ENCODE assay signal across 1 cellular context in the genomic region with DNA sequence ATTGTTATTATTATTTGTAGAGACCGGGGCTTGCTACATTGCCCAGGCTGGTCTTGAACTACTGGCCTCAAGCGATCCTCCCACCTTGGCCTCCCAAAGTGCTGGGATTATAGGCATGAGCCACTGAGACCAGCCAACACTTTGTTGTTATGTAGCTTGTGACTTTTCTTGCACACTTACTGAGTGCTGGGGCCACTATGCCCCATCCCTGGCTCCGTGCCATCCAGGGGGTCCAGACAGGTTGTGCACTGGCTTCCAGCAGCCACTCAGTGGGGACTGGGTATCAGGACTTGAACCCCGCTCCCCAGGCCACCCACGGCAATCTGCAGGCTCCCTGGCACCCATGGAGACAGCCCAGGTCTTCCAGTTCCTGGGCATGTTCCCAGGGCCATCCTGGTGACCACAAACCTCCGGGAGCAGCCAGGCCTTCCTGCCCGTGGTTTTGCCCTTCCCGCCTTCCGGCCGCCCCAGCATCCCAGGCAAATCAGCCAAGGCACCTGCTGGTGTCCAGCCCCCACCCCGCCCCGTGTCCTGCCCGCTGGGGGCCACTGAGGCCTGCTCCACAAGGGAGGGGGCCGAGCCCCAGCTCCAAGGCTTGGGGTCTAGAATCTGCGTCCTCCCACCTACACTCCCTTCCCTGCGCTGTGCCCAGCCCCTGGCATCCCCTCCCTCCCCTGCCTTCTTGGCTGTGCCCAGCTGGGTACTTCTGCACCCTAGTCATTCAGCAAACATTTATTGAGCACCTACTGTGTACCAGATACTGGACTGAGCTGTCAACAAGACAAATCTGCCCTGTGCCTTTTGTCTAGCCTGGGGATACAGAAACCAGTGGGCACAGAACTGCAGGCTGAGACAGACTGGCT.
TF ChIP-seq lines count a peak whose summit lies in the region.

No MANE protein-coding gene starts in this region.

TF ChIP-seq in HepG2, 621 proteins besides CTCF, POLR2A, EP300 and RAD21 (continued from another document and continues in another):
- TF ChIP-seq, protein P1, sequence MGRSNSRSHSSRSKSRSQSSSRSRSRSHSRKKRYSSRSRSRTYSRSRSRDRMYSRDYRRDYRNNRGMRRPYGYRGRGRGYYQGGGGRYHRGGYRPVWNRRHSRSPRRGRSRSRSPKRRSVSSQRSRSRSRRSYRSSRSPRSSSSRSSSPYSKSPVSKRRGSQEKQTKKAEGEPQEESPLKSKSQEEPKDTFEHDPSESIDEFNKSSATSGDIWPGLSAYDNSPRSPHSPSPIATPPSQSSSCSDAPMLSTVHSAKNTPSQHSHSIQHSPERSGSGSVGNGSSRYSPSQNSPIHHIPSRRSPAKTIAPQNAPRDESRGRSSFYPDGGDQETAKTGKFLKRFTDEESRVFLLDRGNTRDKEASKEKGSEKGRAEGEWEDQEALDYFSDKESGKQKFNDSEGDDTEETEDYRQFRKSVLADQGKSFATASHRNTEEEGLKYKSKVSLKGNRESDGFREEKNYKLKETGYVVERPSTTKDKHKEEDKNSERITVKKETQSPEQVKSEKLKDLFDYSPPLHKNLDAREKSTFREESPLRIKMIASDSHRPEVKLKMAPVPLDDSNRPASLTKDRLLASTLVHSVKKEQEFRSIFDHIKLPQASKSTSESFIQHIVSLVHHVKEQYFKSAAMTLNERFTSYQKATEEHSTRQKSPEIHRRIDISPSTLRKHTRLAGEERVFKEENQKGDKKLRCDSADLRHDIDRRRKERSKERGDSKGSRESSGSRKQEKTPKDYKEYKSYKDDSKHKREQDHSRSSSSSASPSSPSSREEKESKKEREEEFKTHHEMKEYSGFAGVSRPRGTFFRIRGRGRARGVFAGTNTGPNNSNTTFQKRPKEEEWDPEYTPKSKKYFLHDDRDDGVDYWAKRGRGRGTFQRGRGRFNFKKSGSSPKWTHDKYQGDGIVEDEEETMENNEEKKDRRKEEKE (IDR thresholded peaks at IDR 0.05) = no peak
- TF ChIP-seq TSC22D2 (CRISPR knock-in tag; IDR thresholded peaks at IDR 0.05; ENCODE audit: borderline replicate concordance) (no peak), SNAI1 (CRISPR knock-in tag; IDR thresholded peaks at IDR 0.05; ENCODE audit: borderline replicate concordance) (0 out of 2 replicates have a peak, but pooled peaks have one; percentile 50), ZBTB43 (CRISPR knock-in tag; conservative IDR thresholded peaks at IDR 0.05) (peak; percentile 63; the same call in 1 of the 2 replicates), MEF2D (CRISPR knock-in tag; IDR thresholded peaks at IDR 0.05) (0 out of 2 replicates have a peak, but pooled peaks have one; percentile 34), ZNF543 (CRISPR knock-in tag; IDR thresholded peaks at IDR 0.05) (no peak), ZNF720 (CRISPR knock-in tag; IDR thresholded peaks at IDR 0.05) (no peak), POLR2AphosphoS5 (IDR thresholded peaks at IDR 0.05; ENCODE audit: low read depth, low read length) (0 out of 2 replicates have a peak, but pooled peaks have one; percentile 55), HINFP (CRISPR knock-in tag; IDR thresholded peaks at IDR 0.05; ENCODE audit: low read depth) (no peak), HHEX (CRISPR knock-in tag; IDR thresholded peaks at IDR 0.05) (no peak), SMYD3 (CRISPR knock-in tag; IDR thresholded peaks at IDR 0.05) (no peak), RBM39 (IDR thresholded peaks at IDR 0.05; ENCODE audit: low read depth, low read length, poor library complexity, severe bottlenecking) (no peak), KDM6A (CRISPR knock-in tag; IDR thresholded peaks at IDR 0.05; ENCODE audit: low read depth) (0 out of 2 replicates have a peak, but pooled peaks have one; percentile 8), ZNF577 (CRISPR knock-in tag; IDR thresholded peaks at IDR 0.05; ENCODE audit: borderline replicate concordance, low read depth) (no peak), ZFP36L2 (CRISPR knock-in tag; IDR thresholded peaks at IDR 0.05) (no peak; the same call in 1 of the 2 replicates), MIXL1 (CRISPR knock-in tag; IDR thresholded peaks at IDR 0.05) (no peak), TMF1 (CRISPR knock-in tag; IDR thresholded peaks at IDR 0.05; ENCODE audit: low read depth) (no peak), ZNF572 (CRISPR knock-in tag; IDR thresholded peaks at IDR 0.05) (no peak), SSRP1 (CRISPR knock-in tag; IDR thresholded peaks at IDR 0.05) (no peak), THYN1 (CRISPR knock-in tag; IDR thresholded peaks at IDR 0.05; ENCODE audit: borderline replicate concordance, low read depth) (no peak), ZNF597 (CRISPR knock-in tag; IDR thresholded peaks at IDR 0.05) (no peak), ZNF317 (CRISPR knock-in tag; IDR thresholded peaks at IDR 0.05) (no peak), POGK (CRISPR knock-in tag; conservative IDR thresholded peaks at IDR 0.05) (0 out of 2 replicates have a peak, but pooled peaks have one; percentile 6), ZNF772 (CRISPR knock-in tag; IDR thresholded peaks at IDR 0.05) (no peak), ZBTB21 (CRISPR knock-in tag; IDR thresholded peaks at IDR 0.05) (no peak), ARNT (IDR thresholded peaks at IDR 0.05) (no peak), ZNF331 (CRISPR knock-in tag; IDR thresholded peaks at IDR 0.05) (no peak; the same call in 1 of the 2 replicates), ZNF468 (CRISPR knock-in tag; IDR thresholded peaks at IDR 0.05) (no peak), ARNT2 (CRISPR knock-in tag; IDR thresholded peaks at IDR 0.05; ENCODE audit: low read depth) (no peak; the same call in 1 of the 2 replicates), MED8 (CRISPR knock-in tag; IDR thresholded peaks at IDR 0.05; ENCODE audit: insufficient replicate concordance) (no peak), ATRX (CRISPR knock-in tag; IDR thresholded peaks at IDR 0.05; ENCODE audit: borderline replicate concordance) (no peak), TAF1 (CRISPR knock-in tag; IDR thresholded peaks at IDR 0.05) (peak; percentile 58; the same call in 1 of the 2 replicates), IRF1 (CRISPR knock-in tag; IDR thresholded peaks at IDR 0.05; ENCODE audit: low read depth) (no peak), BRCA1 (CRISPR knock-in tag; IDR thresholded peaks at IDR 0.05) (no peak), CBX5 (CRISPR knock-in tag; IDR thresholded peaks at IDR 0.05; ENCODE audit: borderline replicate concordance) (0 out of 2 replicates have a peak, but pooled peaks have one; percentile 17), AHR (CRISPR knock-in tag; IDR thresholded peaks at IDR 0.05) (0 out of 2 replicates have a peak, but pooled peaks have one; percentile 40), TBL1XR1 (IDR thresholded peaks at IDR 0.05; ENCODE audit: borderline replicate concordance, low read length, partially characterized antibody) (no peak), ZNF512B (CRISPR knock-in tag; IDR thresholded peaks at IDR 0.05; ENCODE audit: borderline replicate concordance) (no peak)
- TF ChIP-seq, protein P2, sequence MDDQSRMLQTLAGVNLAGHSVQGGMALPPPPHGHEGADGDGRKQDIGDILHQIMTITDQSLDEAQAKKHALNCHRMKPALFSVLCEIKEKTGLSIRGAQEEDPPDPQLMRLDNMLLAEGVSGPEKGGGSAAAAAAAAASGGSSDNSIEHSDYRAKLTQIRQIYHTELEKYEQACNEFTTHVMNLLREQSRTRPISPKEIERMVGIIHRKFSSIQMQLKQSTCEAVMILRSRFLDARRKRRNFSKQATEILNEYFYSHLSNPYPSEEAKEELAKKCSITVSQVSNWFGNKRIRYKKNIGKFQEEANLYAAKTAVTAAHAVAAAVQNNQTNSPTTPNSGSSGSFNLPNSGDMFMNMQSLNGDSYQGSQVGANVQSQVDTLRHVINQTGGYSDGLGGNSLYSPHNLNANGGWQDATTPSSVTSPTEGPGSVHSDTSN (CRISPR knock-in tag; IDR thresholded peaks at IDR 0.05; ENCODE audit: borderline replicate concordance) = no peak
- TF ChIP-seq, protein P3, sequence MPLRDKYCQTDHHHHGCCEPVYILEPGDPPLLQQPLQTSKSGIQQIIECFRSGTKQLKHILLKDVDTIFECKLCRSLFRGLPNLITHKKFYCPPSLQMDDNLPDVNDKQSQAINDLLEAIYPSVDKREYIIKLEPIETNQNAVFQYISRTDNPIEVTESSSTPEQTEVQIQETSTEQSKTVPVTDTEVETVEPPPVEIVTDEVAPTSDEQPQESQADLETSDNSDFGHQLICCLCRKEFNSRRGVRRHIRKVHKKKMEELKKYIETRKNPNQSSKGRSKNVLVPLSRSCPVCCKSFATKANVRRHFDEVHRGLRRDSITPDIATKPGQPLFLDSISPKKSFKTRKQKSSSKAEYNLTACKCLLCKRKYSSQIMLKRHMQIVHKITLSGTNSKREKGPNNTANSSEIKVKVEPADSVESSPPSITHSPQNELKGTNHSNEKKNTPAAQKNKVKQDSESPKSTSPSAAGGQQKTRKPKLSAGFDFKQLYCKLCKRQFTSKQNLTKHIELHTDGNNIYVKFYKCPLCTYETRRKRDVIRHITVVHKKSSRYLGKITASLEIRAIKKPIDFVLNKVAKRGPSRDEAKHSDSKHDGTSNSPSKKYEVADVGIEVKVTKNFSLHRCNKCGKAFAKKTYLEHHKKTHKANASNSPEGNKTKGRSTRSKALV (CRISPR knock-in tag; IDR thresholded peaks at IDR 0.05) = no peak; the same call in 1 of the 2 replicates
- TF ChIP-seq, protein P4, sequence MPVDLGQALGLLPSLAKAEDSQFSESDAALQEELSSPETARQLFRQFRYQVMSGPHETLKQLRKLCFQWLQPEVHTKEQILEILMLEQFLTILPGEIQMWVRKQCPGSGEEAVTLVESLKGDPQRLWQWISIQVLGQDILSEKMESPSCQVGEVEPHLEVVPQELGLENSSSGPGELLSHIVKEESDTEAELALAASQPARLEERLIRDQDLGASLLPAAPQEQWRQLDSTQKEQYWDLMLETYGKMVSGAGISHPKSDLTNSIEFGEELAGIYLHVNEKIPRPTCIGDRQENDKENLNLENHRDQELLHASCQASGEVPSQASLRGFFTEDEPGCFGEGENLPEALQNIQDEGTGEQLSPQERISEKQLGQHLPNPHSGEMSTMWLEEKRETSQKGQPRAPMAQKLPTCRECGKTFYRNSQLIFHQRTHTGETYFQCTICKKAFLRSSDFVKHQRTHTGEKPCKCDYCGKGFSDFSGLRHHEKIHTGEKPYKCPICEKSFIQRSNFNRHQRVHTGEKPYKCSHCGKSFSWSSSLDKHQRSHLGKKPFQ (CRISPR knock-in tag; IDR thresholded peaks at IDR 0.05; ENCODE audit: insufficient replicate concordance) = peak; percentile 31
